ENCODE assay signal across 34 cellular contexts in the genomic region with DNA sequence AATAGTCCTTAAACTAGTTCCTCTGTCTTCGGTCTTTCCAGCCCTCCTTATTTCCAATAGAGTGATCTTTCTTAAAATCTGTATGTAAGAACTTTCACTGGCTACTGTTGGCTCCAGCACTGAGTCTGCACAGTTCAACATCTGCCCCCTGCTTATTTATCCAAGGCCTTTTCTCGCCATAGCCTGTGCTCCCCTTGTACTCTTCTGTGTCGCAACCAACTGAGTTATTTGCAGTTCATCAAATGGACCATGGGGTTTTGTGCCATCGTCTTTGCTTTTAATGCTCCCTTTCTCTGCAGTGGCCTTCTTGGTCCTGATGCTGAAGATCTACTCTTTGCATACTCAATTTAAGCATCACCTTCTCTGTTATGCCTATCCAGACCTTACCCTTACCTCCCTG.
"Had no signal": no experiment of that assay in that cellular context is flagged by ENCODE, and none has a peak within 500 bp of the region (broad histone marks: within the 10 kb centered on the region; RNA-seq: fewer than 3 reads in every experiment).

No MANE protein-coding gene starts in this region.

- H3K27me3 ChIP-seq: MG63 had no signal

- H3K4me3 ChIP-seq: MG63 had no signal

- DNase-seq: Karpas-422, Kasumi-1, MG63, MM.1S, MV-4-11, NCI-H1048, NCI-H1092, NCI-H1092 treated with DMSO at 0.1 percent for 48 hours, NCI-H1105, NCI-H1105 treated with DMSO at 0.1 percent for 48 hours, NCI-H1417, NCI-H1417 treated with DMSO at 0.1 percent for 48 hours, NCI-H1436, NCI-H1436 treated with DMSO at 0.1 percent for 48 hours, NCI-H146, NCI-H1694, NCI-H1694 treated with DMSO at 0.1 percent for 48 hours, NCI-H187, NCI-H187 treated with DMSO at 0.1 percent for 48 hours, NCI-H1930, NCI-H2029, NCI-H2029 treated with DMSO at 0.1 percent for 48 hours, NCI-H2081, NCI-H2081 treated with DMSO at 0.1 percent for 48 hours, NCI-H2107, NCI-H2171, NCI-H2171 treated with DMSO at 0.1 percent for 48 hours, NCI-H2227 treated with DMSO at 0.1 percent for 48 hours, NCI-H226, NCI-H345, NCI-H446, NCI-H446 treated with DMSO at 0.1 percent for 48 hours, NCI-H510A, NCI-H510A treated with DMSO at 0.1 percent for 48 hours had no signal

- H3K9me3 ChIP-seq: MG63 had no signal

- H3K36me3 ChIP-seq: MG63 had no signal
